ENCODE assay signal across 21 cellular contexts in the genomic region with DNA sequence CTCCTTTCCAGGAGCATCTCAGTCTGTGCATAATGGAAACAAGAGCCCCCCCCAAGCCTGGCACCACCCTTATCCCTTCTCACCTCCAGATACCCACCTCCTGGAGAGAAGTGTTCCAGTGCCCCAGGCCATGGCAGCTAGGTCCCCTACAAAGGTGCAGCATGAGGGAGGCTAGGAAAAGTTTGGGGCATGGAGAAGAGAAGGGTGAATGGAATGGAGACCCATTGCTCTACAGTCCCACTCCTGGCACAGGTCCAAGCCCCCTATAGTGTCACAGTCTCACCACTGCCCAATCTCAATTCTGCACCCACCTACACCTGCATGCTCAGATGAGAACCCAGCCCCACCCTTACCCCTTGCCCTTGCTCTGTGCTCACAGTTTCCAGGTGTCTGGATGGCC. TPM values are rescaled to one million over a fixed set of nuclear protein-coding genes. Genes with fewer than 3 reads are reported as not detected.
DNase-seq lines count a peak whose midpoint lies in the region; ATAC-seq, FAIRE-seq and TF ChIP-seq lines count a peak whose summit lies in the region.
"Had no signal": no experiment of that assay in that cellular context is flagged by ENCODE, and none has a peak within 500 bp of the region (broad histone marks: within the 10 kb centered on the region; RNA-seq: fewer than 3 reads in every experiment).

No MANE protein-coding gene starts in this region.

- no peaks in the 10 kb centered on the region for H3K79me1 ChIP-seq in neuronal stem cell (ENCODE audit: low read depth, low read length)

- H3K27me3 ChIP-seq in bronchial epithelial cell (ENCODE audit: control insufficient read depth, insufficient read depth, low read length) (no peaks in the 10 kb centered on the region), neuronal stem cell (ENCODE audit: control insufficient read depth in 3 of 3, insufficient read depth in 3 of 3, low read depth in 1 of 3, low read length in 3 of 3) (no peaks in the 10 kb centered on the region)

- POLR2A ChIA-PET in activated CD4-positive, alpha-beta T cell treated with anti-CD3 and anti-CD28 coated beads, Interleukin-2, amount 10 ng/mL, durations not matched to agents 7 days and 5 days (lab: Charles Lee): no interaction called here

- no peak overlapping the region for H4K8ac ChIP-seq in neuronal stem cell (ENCODE audit: low read depth, low read length)

- H2AK5ac ChIP-seq in neuronal stem cell (ENCODE audit: low read depth, low read length): no peak overlapping the region

- H2BK12ac ChIP-seq in neuronal stem cell (ENCODE audit: low read length): no peak overlapping the region

- no peak overlapping the region for H3K18ac ChIP-seq in neuronal stem cell (ENCODE audit: low read length)

- DNase-seq in activated CD4-positive, alpha-beta T cell treated with anti-CD3 and anti-CD28 coated beads, Interleukin-2, amount 10 ng/mL, durations not matched to agents 24 days and 14 days: peak; percentile 54
- DNase-seq in activated CD4-positive, alpha-beta T cell treated with anti-CD3 and anti-CD28 coated beads, Interleukin-2, amount 10 ng/mL, durations not matched to agents 7 days and 5 days: no peak
- DNase-seq in bronchial epithelial cell (ENCODE audit: low read depth): no peak
- no peak for DNase-seq in neuronal stem cell (ENCODE audit: low spot score)
- DNase-seq in GM19238 (ENCODE audit: insufficient read length, low spot score): no peak
- DNase-seq in frontal cortex (ENCODE audit: low spot score in 2 of 2): no peak
- DNase-seq: AML-193; Caco-2; CD4-positive, alpha-beta T cell; GOT3; H7; HFFc6 had no signal

- no peak overlapping the region for H4K91ac ChIP-seq in neuronal stem cell (ENCODE audit: low read depth, low read length, poor library complexity)

- H2BK5ac ChIP-seq in neuronal stem cell (ENCODE audit: low read length): no peak overlapping the region

- H3K4me2 ChIP-seq in neuronal stem cell (ENCODE audit: insufficient read depth, low read length, poor library complexity, severe bottlenecking): no peak overlapping the region
- H3K4me2 ChIP-seq: A549 had no signal

- H3K9ac ChIP-seq in neuronal stem cell (ENCODE audit: low read depth, low read length, poor library complexity): peak overlapping the region; percentile 10

- H3K23ac ChIP-seq in neuronal stem cell (ENCODE audit: low read depth, low read length, poor library complexity): no peak overlapping the region

- H3K27me3 Mint-ChIP-seq in activated CD4-positive, alpha-beta T cell treated with anti-CD3 and anti-CD28 coated beads, Interleukin-2, amount 10 ng/mL, durations not matched to agents 24 days and 14 days: no peaks in the 10 kb centered on the region
- no peaks in the 10 kb centered on the region for H3K27me3 Mint-ChIP-seq in activated CD4-positive, alpha-beta T cell treated with anti-CD3 and anti-CD28 coated beads, Interleukin-2, amount 10 ng/mL, durations not matched to agents 7 days and 5 days
- H3K27me3 Mint-ChIP-seq: CD4-positive, alpha-beta T cell; IgD-negative memory B cell had no signal

- ATAC-seq in HG03571 (IDR thresholded peaks at IDR 0.05; ENCODE audit: unreplicated experiment): no peak
- ATAC-seq: A549, HCT116 had no signal

- TF ChIP-seq CTCF in bronchial epithelial cell (IDR thresholded peaks at IDR 0.05; ENCODE audit: insufficient read depth, low read length, severe bottlenecking): no peak

- no peak overlapping the region for H3K14ac ChIP-seq in neuronal stem cell (ENCODE audit: low read length)

- H3K9me3 Mint-ChIP-seq in activated CD4-positive, alpha-beta T cell treated with anti-CD3 and anti-CD28 coated beads, Interleukin-2, amount 10 ng/mL, durations not matched to agents 24 days and 14 days: no peaks in the 10 kb centered on the region
- no peaks in the 10 kb centered on the region for H3K9me3 Mint-ChIP-seq in activated CD4-positive, alpha-beta T cell treated with anti-CD3 and anti-CD28 coated beads, Interleukin-2, amount 10 ng/mL, durations not matched to agents 7 days and 5 days
- H3K9me3 Mint-ChIP-seq: CD4-positive, alpha-beta T cell; HFFc6; IgD-negative memory B cell had no signal

- H3K4me3 ChIP-seq in bronchial epithelial cell (ENCODE audit: low read depth, low read length) (no peak overlapping the region), neuronal stem cell (ENCODE audit: low read length in 2 of 2) (no peak overlapping the region)
- H3K4me3 ChIP-seq: A549 had no signal

- no peak overlapping the region for H3K4ac ChIP-seq in neuronal stem cell (ENCODE audit: low read length)

- H3K27ac ChIP-seq in neuronal stem cell (replicated peaks; ENCODE audit: low read length): no peak overlapping the region
- H3K27ac ChIP-seq: 22Rv1, A549, C4-2B, HL-60 had no signal

- no peak overlapping the region for H2AFZ ChIP-seq in neuronal stem cell (ENCODE audit: low read length)

- H3K9me3 ChIP-seq in neuronal stem cell (replicated peaks in 1 of 2; ENCODE audit: control insufficient read depth in 2 of 2, insufficient read depth in 1 of 2, low read depth in 1 of 2, low read length in 2 of 2): no peaks in the 10 kb centered on the region
- H3K9me3 ChIP-seq: A549, Caco-2 had no signal

- FAIRE-seq in bronchial epithelial cell (lab: Jason Lieb, UNC) (peak; percentile 28), frontal cortex (lab: Jason Lieb, UNC) (no peak)
- FAIRE-seq: A549, D721Med, G401.6 had no signal

- intact Hi-C loops in activated CD4-positive, alpha-beta T cell treated with anti-CD3 and anti-CD28 coated beads, Interleukin-2, amount 10 ng/mL, durations not matched to agents 24 days and 14 days (cut with micrococcal nuclease): no loop called here

- peaks cover 3% of the 10 kb centered on the region for H3K4me1 Mint-ChIP-seq in activated CD4-positive, alpha-beta T cell treated with anti-CD3 and anti-CD28 coated beads, Interleukin-2, amount 10 ng/mL, durations not matched to agents 24 days and 14 days
- H3K4me1 Mint-ChIP-seq in activated CD4-positive, alpha-beta T cell treated with anti-CD3 and anti-CD28 coated beads, Interleukin-2, amount 10 ng/mL, durations not matched to agents 7 days and 5 days: peaks cover 12% of the 10 kb centered on the region

- H3K4me3 Mint-ChIP-seq in activated CD4-positive, alpha-beta T cell treated with anti-CD3 and anti-CD28 coated beads, Interleukin-2, amount 10 ng/mL, durations not matched to agents 24 days and 14 days: no peak overlapping the region
- no peak overlapping the region for H3K4me3 Mint-ChIP-seq in activated CD4-positive, alpha-beta T cell treated with anti-CD3 and anti-CD28 coated beads, Interleukin-2, amount 10 ng/mL, durations not matched to agents 7 days and 5 days
- H3K4me3 Mint-ChIP-seq: CD4-positive, alpha-beta T cell; HFFc6; IgD-negative memory B cell had no signal

- H2BK120ac ChIP-seq in neuronal stem cell (ENCODE audit: low read depth, low read length): no peak overlapping the region

- peaks cover 25% of the 10 kb centered on the region for H3K36me3 Mint-ChIP-seq in activated CD4-positive, alpha-beta T cell treated with anti-CD3 and anti-CD28 coated beads, Interleukin-2, amount 10 ng/mL, durations not matched to agents 24 days and 14 days (ENCODE audit: low read depth)
- H3K36me3 Mint-ChIP-seq in activated CD4-positive, alpha-beta T cell treated with anti-CD3 and anti-CD28 coated beads, Interleukin-2, amount 10 ng/mL, durations not matched to agents 7 days and 5 days (ENCODE audit: low read depth): peaks cover 27% of the 10 kb centered on the region

- CTCF ChIA-PET in activated CD4-positive, alpha-beta T cell treated with anti-CD3 and anti-CD28 coated beads, Interleukin-2, amount 10 ng/mL, durations not matched to agents 7 days and 5 days (lab: Charles Lee): interaction anchor here (1.5 to 2.6 kb wide), 2 partner anchors 12 to 126 kb away, joined by 3 to 16 read pairs; no protein-coding TSS in a partner anchor

- no peak overlapping the region for H3K27ac Mint-ChIP-seq in activated CD4-positive, alpha-beta T cell treated with anti-CD3 and anti-CD28 coated beads, Interleukin-2, amount 10 ng/mL, durations not matched to agents 24 days and 14 days
- no peak overlapping the region for H3K27ac Mint-ChIP-seq in activated CD4-positive, alpha-beta T cell treated with anti-CD3 and anti-CD28 coated beads, Interleukin-2, amount 10 ng/mL, durations not matched to agents 7 days and 5 days
- H3K27ac Mint-ChIP-seq: CD4-positive, alpha-beta T cell; HFFc6 had no signal

- no peaks in the 10 kb centered on the region for H3K4me1 ChIP-seq in neuronal stem cell (ENCODE audit: control insufficient read depth in 2 of 2, insufficient read depth in 1 of 2, low read depth in 1 of 2, low read length in 2 of 2)
- H3K4me1 ChIP-seq: A549 had no signal

- peaks cover 4% of the 10 kb centered on the region for H3K36me3 ChIP-seq in bronchial epithelial cell (ENCODE audit: control insufficient read depth, insufficient read depth, low read length)
- H3K36me3 ChIP-seq in neuronal stem cell (replicated peaks in 1 of 2; ENCODE audit: control insufficient read depth in 2 of 2, insufficient read depth in 2 of 2, low read length in 2 of 2): peaks cover 6 to 25% of the 10 kb centered on the region in 2 donors

- no peak overlapping the region for H2BK15ac ChIP-seq in neuronal stem cell (ENCODE audit: low read length)

RNA-seq across cellular contexts. Expression of gene SLC23A3, which starts 0.9 kb away (rescaled TPM):
- 1.8 and 2.3 TPM in 2 replicates for total RNA-seq in activated CD4-positive, alpha-beta T cell treated with anti-CD3 and anti-CD28 coated beads, Interleukin-2, amount 10 ng/mL, durations not matched to agents 24 days and 14 days
- total RNA-seq in activated CD4-positive, alpha-beta T cell treated with anti-CD3 and anti-CD28 coated beads, Interleukin-2, amount 10 ng/mL, durations not matched to agents 7 days and 5 days: 1 to 10 TPM; 2.3 to 2.8 TPM
- total RNA-seq in bronchial epithelial cell (1.3 and 1.9 TPM in 2 replicates), frontal cortex (under 0.01 TPM)
- polyA plus RNA-seq in neuronal stem cell (2013, experiment 1 of 2): 0.06 TPM
- 0.11 TPM for polyA plus RNA-seq in neuronal stem cell (2013, experiment 2 of 2)
- total RNA-seq: H7 had no signal

RNA-seq across cellular contexts. Expression of gene CNPPD1, which starts 7.8 kb away (rescaled TPM):
- total RNA-seq in activated CD4-positive, alpha-beta T cell treated with anti-CD3 and anti-CD28 coated beads, Interleukin-2, amount 10 ng/mL, durations not matched to agents 24 days and 14 days: 62.0 and 62.6 TPM in 2 replicates
- 10 to 100 TPM; 79.6 to 79.8 TPM for total RNA-seq in activated CD4-positive, alpha-beta T cell treated with anti-CD3 and anti-CD28 coated beads, Interleukin-2, amount 10 ng/mL, durations not matched to agents 7 days and 5 days
- total RNA-seq in bronchial epithelial cell (44.2 and 54.5 TPM in 2 replicates), frontal cortex (32.2 TPM)
- 15.6 TPM for polyA plus RNA-seq in neuronal stem cell (2013, experiment 1 of 2)
- 14.9 TPM for polyA plus RNA-seq in neuronal stem cell (2013, experiment 2 of 2)

RNA-seq across cellular contexts. Expression of gene NHEJ1, which starts 8.3 kb away (rescaled TPM):
- 20.7 and 22.8 TPM in 2 replicates for total RNA-seq in activated CD4-positive, alpha-beta T cell treated with anti-CD3 and anti-CD28 coated beads, Interleukin-2, amount 10 ng/mL, durations not matched to agents 24 days and 14 days
- total RNA-seq in activated CD4-positive, alpha-beta T cell treated with anti-CD3 and anti-CD28 coated beads, Interleukin-2, amount 10 ng/mL, durations not matched to agents 7 days and 5 days: 10 to 100 TPM; 18.1 to 20.3 TPM
- total RNA-seq in bronchial epithelial cell: 10.2 and 22.1 TPM in 2 replicates
- 13.9 TPM for polyA plus RNA-seq in neuronal stem cell (2013, experiment 1 of 2)
- 14.3 TPM for polyA plus RNA-seq in neuronal stem cell (2013, experiment 2 of 2)
- total RNA-seq in frontal cortex: 8.6 TPM

RNA-seq across cellular contexts. Expression of gene RETREG2, which starts 9.1 kb away (rescaled TPM):
- total RNA-seq in activated CD4-positive, alpha-beta T cell treated with anti-CD3 and anti-CD28 coated beads, Interleukin-2, amount 10 ng/mL, durations not matched to agents 24 days and 14 days: 54.1 and 57.4 TPM in 2 replicates
- 100 to 1,000 TPM in 1 of 2 experiments, 10 to 100 TPM in 1; 95.1 to 102 TPM for total RNA-seq in activated CD4-positive, alpha-beta T cell treated with anti-CD3 and anti-CD28 coated beads, Interleukin-2, amount 10 ng/mL, durations not matched to agents 7 days and 5 days
- total RNA-seq in bronchial epithelial cell: 57.4 and 110 TPM in 2 replicates
- polyA plus RNA-seq in neuronal stem cell (2013, experiment 1 of 2): 37.4 TPM
- 36.9 TPM for polyA plus RNA-seq in neuronal stem cell (2013, experiment 2 of 2)
- 73.4 TPM for total RNA-seq in frontal cortex

RNA-seq across cellular contexts. Expression of gene ZFAND2B, which starts 37.6 kb away (rescaled TPM):
- total RNA-seq in activated CD4-positive, alpha-beta T cell treated with anti-CD3 and anti-CD28 coated beads, Interleukin-2, amount 10 ng/mL, durations not matched to agents 24 days and 14 days: 36.7 and 37.4 TPM in 2 replicates
- 10 to 100 TPM; 49.1 to 60.2 TPM for total RNA-seq in activated CD4-positive, alpha-beta T cell treated with anti-CD3 and anti-CD28 coated beads, Interleukin-2, amount 10 ng/mL, durations not matched to agents 7 days and 5 days
- 55.4 and 59.8 TPM in 2 replicates for total RNA-seq in bronchial epithelial cell
- 18.8 TPM for polyA plus RNA-seq in neuronal stem cell (2013, experiment 1 of 2)
- 17.5 TPM for polyA plus RNA-seq in neuronal stem cell (2013, experiment 2 of 2)
- 10.2 TPM for total RNA-seq in frontal cortex
